ENCODE assay signal across 8 cellular contexts in the genomic region with DNA sequence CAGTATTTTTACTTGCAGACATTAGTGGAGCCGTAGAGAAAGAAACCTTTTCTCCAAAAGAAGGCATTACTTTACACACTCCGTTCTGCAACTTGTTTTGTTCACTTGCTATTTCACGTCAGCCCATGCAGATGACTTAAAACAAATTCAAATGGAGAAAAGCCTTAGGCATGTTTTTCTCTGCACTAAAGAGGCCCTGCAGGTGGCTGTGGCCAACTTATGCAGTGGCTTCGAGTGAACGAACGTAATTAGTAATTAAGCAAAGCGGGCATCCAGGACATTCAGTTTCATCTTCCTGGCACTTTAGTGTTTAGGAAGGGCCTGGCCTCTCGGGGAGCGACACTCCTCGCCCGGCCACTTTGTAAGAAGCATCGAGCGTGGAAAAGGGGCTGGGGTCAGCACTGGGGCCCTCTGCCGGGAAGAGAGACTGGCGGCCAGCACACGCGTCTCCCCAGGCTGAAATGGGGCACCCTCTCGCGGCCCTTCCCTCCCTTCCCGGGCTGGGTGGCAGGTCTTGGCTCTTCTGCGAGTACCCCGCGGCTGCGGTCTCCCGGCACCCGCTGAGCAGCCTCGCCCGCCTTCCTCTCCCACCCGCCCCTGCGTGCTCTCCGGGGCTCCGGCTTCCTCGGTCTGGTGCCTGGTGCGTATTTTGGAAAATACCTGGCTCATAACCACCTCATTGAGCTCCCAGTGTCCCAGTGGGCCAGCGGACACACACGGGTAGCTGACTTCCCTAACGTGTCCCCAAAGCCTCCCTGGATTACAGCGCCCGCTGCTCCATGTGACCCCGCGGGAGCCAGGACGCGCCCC. TPM values are rescaled to one million over a fixed set of nuclear protein-coding genes. Genes with fewer than 3 reads are reported as not detected.
DNase-seq lines count a peak whose midpoint lies in the region; ATAC-seq lines count a peak whose summit lies in the region.

No MANE protein-coding gene starts in this region.

- DNase-seq in CD4-positive, CD25-positive, alpha-beta regulatory T cell, result peak; percentile 34 to 67 (median 53)
- DNase-seq in RPMI7951 (ENCODE audit: low read depth) (peak; percentile 44), right cardiac atrium (peak in 1 of 3 donors; percentile 77), renal cortical epithelial cell (ENCODE audit: low read depth) (peak; percentile 50), NCI-H774 (lab: John Stamatoyannopoulos, UW) (no peak)
- peak; percentile 69 for DNase-seq in activated naive CD8-positive, alpha-beta T cell treated with anti-CD3 and anti-CD28 coated beads, Interleukin-2, amount 10 ng/mL, durations not matched to agents 7 days and 5 days

- POLR2A ChIA-PET in activated naive CD8-positive, alpha-beta T cell treated with anti-CD3 and anti-CD28 coated beads, Interleukin-2, amount 10 ng/mL, durations not matched to agents 7 days and 5 days (lab: Charles Lee), result interaction anchor here (0.8 to 1.2 kb wide), 3 partner anchors 29 to 46 kb away, joined by 3 to 4 read pairs (median 3); no protein-coding TSS in a partner anchor

- 1% methylated on average over 43 of the region's 43 CpGs for WGBS in right cardiac atrium

- intact Hi-C loops in right cardiac atrium (cut with DNase I), result no loop called here

- H3K9me3 Mint-ChIP-seq in CD4-positive, CD25-positive, alpha-beta regulatory T cell, result no peaks in the 10 kb centered on the region
- H3K9me3 Mint-ChIP-seq in activated naive CD8-positive, alpha-beta T cell treated with anti-CD3 and anti-CD28 coated beads, Interleukin-2, amount 10 ng/mL, durations not matched to agents 7 days and 5 days, result no peaks in the 10 kb centered on the region

- ATAC-seq in CD4-positive, CD25-positive, alpha-beta regulatory T cell (ENCODE audit: low read depth in 2 of 2), result peak; percentile 18 to 27
- ATAC-seq in GM19324 (IDR thresholded peaks at IDR 0.05; ENCODE audit: low FRiP score, unreplicated experiment) (peak; percentile 36), HG03354 (IDR thresholded peaks at IDR 0.05; ENCODE audit: poor library complexity, severe bottlenecking, unreplicated experiment) (peak; percentile 41), right cardiac atrium (peak; percentile 83 to 87)
- ATAC-seq in activated naive CD8-positive, alpha-beta T cell treated with anti-CD3 and anti-CD28 coated beads, Interleukin-2, amount 10 ng/mL, durations not matched to agents 7 days and 5 days (ENCODE audit: low read depth), result peak; percentile 29

- peak overlapping the region; percentile 91 for H3K27ac ChIP-seq in CD4-positive, CD25-positive, alpha-beta regulatory T cell (ENCODE audit: insufficient read depth, low read length, poor library complexity, severe bottlenecking)
- peak overlapping the region; percentile 78 for H3K27ac ChIP-seq in right cardiac atrium (ENCODE audit: low read length)

- no peaks in the 10 kb centered on the region for H3K27me3 Mint-ChIP-seq in CD4-positive, CD25-positive, alpha-beta regulatory T cell
- no peaks in the 10 kb centered on the region for H3K27me3 Mint-ChIP-seq in activated naive CD8-positive, alpha-beta T cell treated with anti-CD3 and anti-CD28 coated beads, Interleukin-2, amount 10 ng/mL, durations not matched to agents 7 days and 5 days

- H3K27ac Mint-ChIP-seq in CD4-positive, CD25-positive, alpha-beta regulatory T cell, result peak overlapping the region; percentile 95 to 97 (median 96)
- peak overlapping the region; percentile 92 for H3K27ac Mint-ChIP-seq in activated naive CD8-positive, alpha-beta T cell treated with anti-CD3 and anti-CD28 coated beads, Interleukin-2, amount 10 ng/mL, durations not matched to agents 7 days and 5 days

- peaks cover 19 to 52% (median 32%) of the 10 kb centered on the region in 4 donors for H3K4me1 Mint-ChIP-seq in CD4-positive, CD25-positive, alpha-beta regulatory T cell
- peaks cover 20% of the 10 kb centered on the region for H3K4me1 Mint-ChIP-seq in activated naive CD8-positive, alpha-beta T cell treated with anti-CD3 and anti-CD28 coated beads, Interleukin-2, amount 10 ng/mL, durations not matched to agents 7 days and 5 days

- H3K27me3 ChIP-seq in CD4-positive, CD25-positive, alpha-beta regulatory T cell (ENCODE audit: control insufficient read depth, insufficient read depth, low read length), result no peaks in the 10 kb centered on the region
- no peaks in the 10 kb centered on the region for H3K27me3 ChIP-seq in right cardiac atrium (ENCODE audit: control insufficient read depth, insufficient read depth)

- no peaks in the 10 kb centered on the region for H3K9me3 ChIP-seq in CD4-positive, CD25-positive, alpha-beta regulatory T cell (ENCODE audit: control insufficient read depth in 2 of 2, low read length in 2 of 2)
- H3K9me3 ChIP-seq in right cardiac atrium (ENCODE audit: control insufficient read depth, low read length), result no peaks in the 10 kb centered on the region

- peaks cover 32% of the 10 kb centered on the region for H3K4me1 ChIP-seq in CD4-positive, CD25-positive, alpha-beta regulatory T cell (ENCODE audit: control insufficient read depth, insufficient read depth, low read length, poor library complexity, severe bottlenecking)
- peaks cover 3% of the 10 kb centered on the region for H3K4me1 ChIP-seq in right cardiac atrium (ENCODE audit: control insufficient read depth, insufficient read depth, low read length)

- H3K4me3 ChIP-seq in CD4-positive, CD25-positive, alpha-beta regulatory T cell (ENCODE audit: low read depth, low read length), result peak overlapping the region; percentile 73
- H3K4me3 ChIP-seq in right cardiac atrium (ENCODE audit: low read length), result peak overlapping the region; percentile 71

- peak overlapping the region; percentile 87 to 97 (median 92) for H3K4me3 Mint-ChIP-seq in CD4-positive, CD25-positive, alpha-beta regulatory T cell
- peak overlapping the region; percentile 87 for H3K4me3 Mint-ChIP-seq in activated naive CD8-positive, alpha-beta T cell treated with anti-CD3 and anti-CD28 coated beads, Interleukin-2, amount 10 ng/mL, durations not matched to agents 7 days and 5 days

- H3K36me3 ChIP-seq in CD4-positive, CD25-positive, alpha-beta regulatory T cell (ENCODE audit: control insufficient read depth, insufficient read depth, low read length), result peaks cover 5% of the 10 kb centered on the region

- peaks cover 7% of the 10 kb centered on the region for H3K36me3 Mint-ChIP-seq in CD4-positive, CD25-positive, alpha-beta regulatory T cell
- H3K36me3 Mint-ChIP-seq in activated naive CD8-positive, alpha-beta T cell treated with anti-CD3 and anti-CD28 coated beads, Interleukin-2, amount 10 ng/mL, durations not matched to agents 7 days and 5 days, result peaks cover 3% of the 10 kb centered on the region

RNA-seq across cellular contexts. Expression of gene CYP4V2, which starts 0.7 kb away (rescaled TPM):
- total RNA-seq in CD4-positive, CD25-positive, alpha-beta regulatory T cell, result 29.1 TPM
- 10 to 100 TPM; 26.1 to 30.9 (median 27.8) TPM for polyA plus RNA-seq in CD4-positive, CD25-positive, alpha-beta regulatory T cell
- 6.2 and 9.5 TPM in 2 replicates for total RNA-seq in RPMI7951 (2014; rRNA removed; shearing (Covaris generic))
- total RNA-seq in activated naive CD8-positive, alpha-beta T cell treated with anti-CD3 and anti-CD28 coated beads, Interleukin-2, amount 10 ng/mL, durations not matched to agents 7 days and 5 days, result 10 to 100 TPM; 18.3 to 19.2 TPM
- total RNA-seq in right cardiac atrium (10 to 100 TPM; 25.8 to 34.7 (median 29.7) TPM), renal cortical epithelial cell (21.4 and 78.5 TPM in 2 replicates)
- 19.6 TPM for polyA plus RNA-seq in right cardiac atrium

RNA-seq across cellular contexts. Expression of gene KLKB1, which starts 36.6 kb away (rescaled TPM):
- 1.2 TPM for total RNA-seq in CD4-positive, CD25-positive, alpha-beta regulatory T cell
- polyA plus RNA-seq in CD4-positive, CD25-positive, alpha-beta regulatory T cell, result under 1 TPM in 1 of 4 donors, not detected in 3; 0.14 TPM
- not detected in 2 replicates for total RNA-seq in RPMI7951 (2014; rRNA removed; shearing (Covaris generic))
- under 1 TPM; 0.48 to 0.67 TPM for total RNA-seq in activated naive CD8-positive, alpha-beta T cell treated with anti-CD3 and anti-CD28 coated beads, Interleukin-2, amount 10 ng/mL, durations not matched to agents 7 days and 5 days
- total RNA-seq in right cardiac atrium, result 1 to 10 TPM in 2 of 4 donors, under 1 TPM in 2; 0.56 to 1.7 (median 1.3) TPM
- 0.93 TPM for polyA plus RNA-seq in right cardiac atrium
- total RNA-seq in renal cortical epithelial cell, result 0.35 and 0.65 TPM in 2 replicates

Comparison
In these comparisons a context has a peak if more than half of its experiments do, and no peak if none do; other contexts are left out.
1. ATAC-seq: peak in every context shown above with its lines; median percentile 85 in right cardiac atrium; 41 in HG03354; 36 in GM19324; 29 in activated naive CD8-positive, alpha-beta T cell treated with anti-CD3 and anti-CD28 coated beads, Interleukin-2, amount 10 ng/mL, durations not matched to agents 7 days and 5 days; 22 in CD4-positive, CD25-positive, alpha-beta regulatory T cell.